ENCODE assay signal across 2 cellular contexts in the genomic region with DNA sequence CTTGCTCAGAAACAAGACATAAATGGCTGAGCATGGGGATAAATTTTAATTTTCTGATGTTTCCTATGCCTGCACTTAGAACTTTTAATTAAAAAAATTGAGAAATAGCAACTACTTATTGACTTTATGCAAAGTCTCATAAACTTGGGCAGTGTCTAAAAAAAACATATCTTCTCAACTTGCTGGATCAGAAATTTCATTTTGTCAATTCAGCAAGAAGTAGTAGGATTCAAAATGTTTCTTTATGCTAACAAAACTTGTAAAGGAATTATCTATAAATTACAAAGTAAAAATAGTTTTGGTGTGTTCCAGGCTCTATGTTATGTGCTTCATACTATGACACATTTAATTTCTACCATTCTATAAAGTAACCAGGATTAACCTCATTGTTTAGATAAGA.
TF ChIP-seq lines count a peak whose summit lies in the region.

No MANE protein-coding gene starts in this region.

TF ChIP-seq in HepG2, 621 proteins besides CTCF, POLR2A, EP300 and RAD21:
- TF ChIP-seq HES4 (CRISPR knock-in tag; IDR thresholded peaks at IDR 0.05; ENCODE audit: borderline replicate concordance), result no peak
- TF ChIP-seq MAFF (IDR thresholded peaks at IDR 0.05; ENCODE audit: low read depth, low read length), result peak; percentile 67
- TF ChIP-seq MAFK (conservative IDR thresholded peaks at IDR 0.05 in 1 of 2, IDR thresholded peaks at IDR 0.05 in 1 of 2; ENCODE audit: low read length in 2 of 2), result peak; percentile 20 to 65; a peak in 3 of 4 replicates

TF ChIP-seq in IMR-90, 13 proteins besides CTCF, POLR2A, EP300 and RAD21:
- TF ChIP-seq MAFK (IDR thresholded peaks at IDR 0.05; ENCODE audit: low read depth, low read length) (peak; percentile 38; the same call in 1 of the 2 replicates), NFE2L2 (IDR thresholded peaks at IDR 0.05; ENCODE audit: low read depth, low read length) (no peak)
